Comparison of ENCODE assay signal across 17 cellular contexts in the genomic region with DNA sequence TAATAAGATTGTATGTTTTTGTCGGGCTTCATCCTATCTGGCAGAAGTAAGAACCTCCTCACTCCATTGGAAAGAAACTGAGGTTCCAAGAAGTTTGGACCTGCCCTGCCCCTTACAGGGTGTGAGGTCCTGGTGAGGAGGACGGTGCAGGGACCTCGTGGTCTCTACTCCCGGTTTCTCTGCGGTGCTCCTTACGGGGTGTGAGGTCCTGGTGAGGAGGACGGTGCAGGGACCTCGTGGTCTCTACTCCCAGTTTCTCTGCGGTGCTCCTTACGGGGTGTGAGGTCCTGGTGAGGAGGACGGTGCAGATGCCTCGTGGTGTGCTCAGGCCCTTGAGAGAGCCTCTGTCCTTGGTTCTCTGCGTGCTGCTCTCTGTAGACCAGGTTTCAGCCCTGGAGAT. TPM values are rescaled to one million over a fixed set of nuclear protein-coding genes. Genes with fewer than 3 reads are reported as not detected.
DNase-seq lines count a peak whose midpoint lies in the region; ATAC-seq, FAIRE-seq and TF ChIP-seq lines count a peak whose summit lies in the region.
"Had no signal": no experiment of that assay in that cellular context is flagged by ENCODE, and none has a peak within 500 bp of the region (broad histone marks: within the 10 kb centered on the region; RNA-seq: fewer than 3 reads in every experiment).

No MANE protein-coding gene starts in this region.

- H3K36me3 ChIP-seq in SK-N-SH (replicated peaks in 1 of 2; ENCODE audit: control insufficient read depth in 1 of 2, insufficient read depth in 2 of 2, low read length in 1 of 2) (no peaks in the 10 kb centered on the region), GM23338 (ENCODE audit: insufficient read depth) (no peaks in the 10 kb centered on the region), bronchial epithelial cell (ENCODE audit: control insufficient read depth, insufficient read depth, low read length) (peaks cover 4% of the 10 kb centered on the region)
- H3K36me3 ChIP-seq: cardiac muscle cell, neural progenitor cell, SJCRH30, suprapubic skin had no signal

- peak; percentile 97 for FAIRE-seq in bronchial epithelial cell (lab: Jason Lieb, UNC)

- H3K27me3 ChIP-seq in SK-N-SH (ENCODE audit: insufficient read depth) (no peaks in the 10 kb centered on the region), GM23338 (ENCODE audit: insufficient read depth) (no peaks in the 10 kb centered on the region), bronchial epithelial cell (ENCODE audit: control insufficient read depth, insufficient read depth, low read length) (no peaks in the 10 kb centered on the region), dorsolateral prefrontal cortex (no peaks in the 10 kb centered on the region)
- H3K27me3 ChIP-seq: cardiac muscle cell, neural progenitor cell, SJCRH30, suprapubic skin had no signal

- intact Hi-C loops in dorsolateral prefrontal cortex (cut with DNase I), result loop anchor here (5.0 kb wide), 2 partner anchors 348 to 617 kb away; partner anchors contain the start of genes ATP9B (in 1 of the 2) and RBFA (in 1 of the 2)

- WGBS in SK-N-SH (ENCODE audit: low lambda C conversion rate), result 70% methylated on average over 13 of the region's 13 CpGs

- H3K79me2 ChIP-seq in SK-N-SH (ENCODE audit: insufficient read depth), result peaks cover 84% of the 10 kb centered on the region
- H3K79me2 ChIP-seq in GM23338 (replicated peaks; ENCODE audit: insufficient read depth), result peaks cover 88% of the 10 kb centered on the region

- H3K27ac Mint-ChIP-seq in GM23338 (no peak overlapping the region), neural crest cell (ENCODE audit: unreplicated experiment) (no peak overlapping the region)
- H3K27ac Mint-ChIP-seq: activated B cell treated with CpG ODN at 0.5 μM for 24 hours; activated T-helper 2 cell treated with anti-CD3 and anti-CD28 coated beads, Interferon-gamma antibody, Interleukin-2, Interleukin-4, amounts not matched to agents 10 μg/mL and 5 μg/mL and 100 μg/mL, durations not matched to agents 14 hours and 24 hours and 36 hours; neural progenitor cell had no signal

- CTCF ChIA-PET in SK-N-SH (lab: Yijun Ruan, JAX), result no interaction called here

- H3K27ac ChIP-seq in SK-N-SH (ENCODE audit: low read depth in 2 of 2, low read length in 1 of 2) (no peak overlapping the region), GM23338 (ENCODE audit: low read depth) (no peak overlapping the region), dorsolateral prefrontal cortex (no peak overlapping the region)
- H3K27ac ChIP-seq: neural progenitor cell, SJCRH30, suprapubic skin had no signal

- DNase-seq in SK-N-SH (peak; percentile 4), GM23338 (ENCODE audit: low spot score) (no peak), bronchial epithelial cell (ENCODE audit: low read depth) (no peak), neural crest cell (ENCODE audit: low read depth, low spot score) (no peak), cerebellar cortex (ENCODE audit: low spot score) (no peak), dorsolateral prefrontal cortex (no peak)
- DNase-seq: activated B cell treated with CpG ODN at 0.5 μM for 24 hours, Calu3, KBM-7, NCI-H1694, SJCRH30 had no signal

- H3K4me1 ChIP-seq in SK-N-SH (ENCODE audit: control insufficient read depth in 1 of 2, insufficient read depth in 2 of 2, low read depth in 1 of 2, low read length in 1 of 2), result peaks cover 0 to 15% of the 10 kb centered on the region in 2 experiments; a peak in 1 of 4 replicates
- H3K4me1 ChIP-seq in GM23338 (ENCODE audit: insufficient read depth), result no peaks in the 10 kb centered on the region; the same call in 1 of the 2 replicates
- H3K4me1 ChIP-seq: SJCRH30 had no signal

- H3K9ac ChIP-seq in SK-N-SH, result no peak overlapping the region
- H3K9ac ChIP-seq: neural progenitor cell had no signal

- no peak for TF ChIP-seq RAD21 in SK-N-SH (IDR thresholded peaks at IDR 0.05; ENCODE audit: low read length)

- H3K9me3 Mint-ChIP-seq in GM23338 (no peaks in the 10 kb centered on the region), neural crest cell (no peaks in the 10 kb centered on the region)
- H3K9me3 Mint-ChIP-seq: activated B cell treated with CpG ODN at 0.5 μM for 24 hours; activated T-helper 2 cell treated with anti-CD3 and anti-CD28 coated beads, Interferon-gamma antibody, Interleukin-2, Interleukin-4, amounts not matched to agents 10 μg/mL and 5 μg/mL and 100 μg/mL, durations not matched to agents 14 hours and 24 hours and 36 hours had no signal

- H3K4me3 Mint-ChIP-seq in GM23338 (no peak overlapping the region), neural crest cell (peak overlapping the region; percentile 19)
- H3K4me3 Mint-ChIP-seq: activated B cell treated with CpG ODN at 0.5 μM for 24 hours, neural progenitor cell had no signal

- H3K4me2 ChIP-seq in SK-N-SH, result no peak overlapping the region
- no peak overlapping the region for H3K4me2 ChIP-seq in GM23338
- H3K4me2 ChIP-seq: neural progenitor cell had no signal

- H3K4me3 ChIP-seq in SK-N-SH (ENCODE audit: low read depth in 2 of 2, low read length in 1 of 2) (no peak overlapping the region), GM23338 (no peak overlapping the region), bronchial epithelial cell (ENCODE audit: low read depth, low read length) (no peak overlapping the region), dorsolateral prefrontal cortex (no peak overlapping the region)
- H3K4me3 ChIP-seq: cardiac muscle cell, neural progenitor cell, SJCRH30, suprapubic skin had no signal

- H3K36me3 Mint-ChIP-seq in GM23338 (ENCODE audit: low read depth), result peaks cover 8% of the 10 kb centered on the region; the same call in 1 of the 3 replicates
- peaks cover 2% of the 10 kb centered on the region for H3K36me3 Mint-ChIP-seq in neural crest cell (ENCODE audit: low read depth)

- H3K4me1 Mint-ChIP-seq in GM23338 (peaks cover 15% of the 10 kb centered on the region), neural crest cell (peaks cover 12% of the 10 kb centered on the region)

- H3K9me3 ChIP-seq in SK-N-SH, result no peaks in the 10 kb centered on the region
- H3K9me3 ChIP-seq: SJCRH30, suprapubic skin had no signal

- H2AFZ ChIP-seq in SK-N-SH (ENCODE audit: low read depth), result no peak overlapping the region
- H2AFZ ChIP-seq in GM23338, result no peak overlapping the region
- H2AFZ ChIP-seq: neural progenitor cell had no signal

- POLR2A ChIA-PET in SK-N-SH (lab: Yijun Ruan, JAX), result no interaction called here

- H3K9me2 ChIP-seq in SK-N-SH (no peaks in the 10 kb centered on the region), GM23338 (ENCODE audit: insufficient read depth) (no peaks in the 10 kb centered on the region)

- no peak; the same call in 2 of the 3 replicates for ATAC-seq in SK-N-SH treated with all-trans-retinoic acid at 6 μM for 48 hours
- ATAC-seq in GM23338, result peak; percentile 44
- ATAC-seq in GM19452 (IDR thresholded peaks at IDR 0.05; ENCODE audit: unreplicated experiment), result no peak

- no peak for TF ChIP-seq CTCF in SK-N-SH (IDR thresholded peaks at IDR 0.05)
- TF ChIP-seq CTCF in GM23338 (conservative IDR thresholded peaks at IDR 0.05; ENCODE audit: low read depth in 2 of 2), result no peak
- TF ChIP-seq CTCF in bronchial epithelial cell (IDR thresholded peaks at IDR 0.05; ENCODE audit: insufficient read depth, low read length, severe bottlenecking), result no peak
- TF ChIP-seq CTCF in neural crest cell (conservative IDR thresholded peaks at IDR 0.05), result no peak
- no peak for TF ChIP-seq CTCF in dorsolateral prefrontal cortex (IDR thresholded peaks at IDR 0.05 in 54 of 56, conservative IDR thresholded peaks at IDR 0.05 in 2 of 56; ENCODE audit: low read depth in 1 of 56, partially characterized antibody in 56 of 56)

- TF ChIP-seq EP300 in SK-N-SH (IDR thresholded peaks at IDR 0.05; ENCODE audit: borderline replicate concordance in 1 of 2, low read depth in 1 of 2, low read length in 1 of 2), result no peak

- H3F3A ChIP-seq in SK-N-SH (replicated peaks; ENCODE audit: insufficient read depth) (no peaks in the 10 kb centered on the region), GM23338 (replicated peaks; ENCODE audit: low read depth) (no peaks in the 10 kb centered on the region)

- H3K27me3 Mint-ChIP-seq in GM23338 (ENCODE audit: insufficient read depth, low read depth, poor library complexity) (peaks cover 9% of the 10 kb centered on the region), neural crest cell (ENCODE audit: low read depth) (no peaks in the 10 kb centered on the region)
- H3K27me3 Mint-ChIP-seq: activated B cell treated with CpG ODN at 0.5 μM for 24 hours had no signal

- H4K20me1 ChIP-seq in SK-N-SH (ENCODE audit: insufficient read depth) (peaks cover 80% of the 10 kb centered on the region), GM23338 (replicated peaks; ENCODE audit: insufficient read depth) (peaks cover 37% of the 10 kb centered on the region)

TF ChIP-seq in SK-N-SH, 30 proteins besides CTCF, POLR2A, EP300 and RAD21 (continues in another document):
- TF ChIP-seq FOSL2 (IDR thresholded peaks at IDR 0.05; ENCODE audit: borderline replicate concordance, low read depth) (no peak), RCOR1 (IDR thresholded peaks at IDR 0.05; ENCODE audit: low read length) (no peak)

TF ChIP-seq in SK-N-SH treated with all-trans-retinoic acid at 6 μM for 48 hours, 23 proteins besides CTCF, POLR2A, EP300 and RAD21:
- no peak for TF ChIP-seq ZNF8 (CRISPR knock-in tag; IDR thresholded peaks at IDR 0.05)
- no peak for TF ChIP-seq ZC3H10 (CRISPR knock-in tag; IDR thresholded peaks at IDR 0.05)
- TF ChIP-seq ISL1 (CRISPR knock-in tag; IDR thresholded peaks at IDR 0.05), result no peak
- TF ChIP-seq ARNTL (CRISPR knock-in tag; IDR thresholded peaks at IDR 0.05; ENCODE audit: borderline replicate concordance, low read depth), result no peak
- no peak for TF ChIP-seq ZNF70 (CRISPR knock-in tag; IDR thresholded peaks at IDR 0.05)

TF ChIP-seq in GM23338, 12 proteins besides CTCF, POLR2A, EP300 and RAD21 (continues in another document):
- TF ChIP-seq ZNF331 (CRISPR knock-in tag; IDR thresholded peaks at IDR 0.05; ENCODE audit: low read depth) (no peak), EZH2phosphoT487 (IDR thresholded peaks at IDR 0.05; ENCODE audit: unreplicated experiment) (no peak), ETS1 (IDR thresholded peaks at IDR 0.05) (no peak)

RNA-seq across cellular contexts. Expression of gene CTDP1, which starts 5.2 kb away (rescaled TPM):
- polyA plus RNA-seq in SK-N-SH (2012; rRNA removed), result 11.9 and 15.6 TPM in 2 replicates
- polyA plus RNA-seq in SK-N-SH (2012; cell fraction: cytosol; rRNA removed), result 6.9 and 9.3 TPM in 2 replicates
- polyA plus RNA-seq in SK-N-SH (2012; cell fraction: nucleus; rRNA removed), result 26.6 and 34.8 TPM in 2 replicates
- 37.2 and 51.6 TPM in 2 replicates for total RNA-seq in GM23338 (2014; rRNA removed; shearing (Covaris generic))
- polyA plus RNA-seq in GM23338 (2016; fragmentation: Nextera tagmentation; extraction: Ambion mirVana), result 9.4 and 9.9 TPM in 2 replicates
- total RNA-seq in bronchial epithelial cell, result 27.1 and 32.1 TPM in 2 replicates
- 22.8 and 23.3 TPM in 2 replicates for total RNA-seq in neural crest cell
- total RNA-seq in dorsolateral prefrontal cortex, result 10 to 100 TPM; 12.4 to 26.2 (median 18.1) TPM
